ENCODE assay signal across 22 cellular contexts in the genomic region with DNA sequence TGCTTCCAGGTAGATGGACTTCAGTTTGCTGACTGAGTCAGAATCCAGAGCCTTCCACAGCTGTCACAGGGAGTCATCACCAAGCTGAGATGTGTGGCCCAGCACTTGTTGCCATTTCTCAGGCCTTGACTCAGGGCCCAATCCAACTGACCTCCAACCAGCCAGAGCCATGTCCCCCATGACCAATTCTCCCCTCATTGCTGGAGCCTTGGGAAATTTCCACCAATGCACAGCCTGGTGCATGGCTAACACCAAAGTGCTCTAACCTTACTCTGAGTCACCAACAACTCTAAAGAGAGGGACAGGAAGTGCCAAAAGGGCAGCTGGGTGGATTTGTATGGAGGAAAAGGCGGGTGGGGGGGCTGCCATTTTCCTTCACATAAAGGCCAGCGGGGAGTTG. TPM values are rescaled to one million over a fixed set of nuclear protein-coding genes. Genes with fewer than 3 reads are reported as not detected.
"Had no signal": no experiment of that assay in that cellular context is flagged by ENCODE, and none has a peak within 500 bp of the region (broad histone marks: within the 10 kb centered on the region; RNA-seq: fewer than 3 reads in every experiment).

No MANE protein-coding gene starts in this region.

- DNase-seq: Kasumi-1, MG63, NCI-H1092, NCI-H1105 treated with DMSO at 0.1 percent for 48 hours, NCI-H1417 treated with DMSO at 0.1 percent for 48 hours, NCI-H146, NCI-H187, NCI-H2029, NCI-H2081 treated with DMSO at 0.1 percent for 48 hours, NCI-H2171, NCI-H226, NCI-H446, NCI-H510A, NCI-H524 treated with DMSO at 0.1 percent for 48 hours, NCI-H69, NCI-H774, SHP77, SK-N-SH, SW 1271, T-helper 1 cell had no signal

- ATAC-seq: K562 had no signal

RNA-seq across cellular contexts. Expression of gene GLI3, which starts 13.4 kb away (rescaled TPM):
- polyA plus RNA-seq: IgD-negative memory B cell had no signal
